Comparison of ENCODE assay signal across 8 cellular contexts in genomic region chr14:60648934-60649814, GRCh38. TPM values are rescaled to one million over a fixed set of nuclear protein-coding genes. Genes with fewer than 3 reads are reported as not detected.
DNase-seq lines count a peak whose midpoint lies in the region; ATAC-seq and TF ChIP-seq lines count a peak whose summit lies in the region.

Gene SIX1 (minus strand): TSS chr14:60649477. CDS start chr14:60649189, 288 bp downstream.

- TF ChIP-seq CTCF in NB4 (IDR thresholded peaks at IDR 0.05; ENCODE audit: low read depth, low read length): no peak
- TF ChIP-seq CTCF in lower lobe of right lung (IDR thresholded peaks at IDR 0.05): no peak
- TF ChIP-seq CTCF in subcutaneous adipose tissue (IDR thresholded peaks at IDR 0.05; ENCODE audit: low read depth): no peak

- H3K4me1 ChIP-seq in duodenal mucosa (ENCODE audit: control insufficient read depth in 1 of 2, insufficient read depth in 2 of 2, low read length in 2 of 2): peaks cover 30 to 44% of the 10 kb centered on the region in 2 donors
- H3K4me1 ChIP-seq in lower lobe of right lung: peaks cover 56% of the 10 kb centered on the region

- peak within 1 kb of the TSS; percentile 36 for H3K4me3 ChIP-seq in NB4 (ENCODE audit: low read depth, low read length)
- peak within 1 kb of the TSS; percentile 62 to 69 for H3K4me3 ChIP-seq in duodenal mucosa (ENCODE audit: low read depth in 1 of 2, low read length in 2 of 2)
- H3K4me3 ChIP-seq in lower lobe of right lung: peak within 1 kb of the TSS; percentile 54

- in situ Hi-C loops in SK-MEL-5 (cut with HindIII; ENCODE audit: low pct_unique_long_range_greater_than_20kb, low sequenced_read_pairs): no loop called here

- no peaks in the 10 kb centered on the region for H3K9me3 ChIP-seq in duodenal mucosa (ENCODE audit: control insufficient read depth in 1 of 2, low read length in 2 of 2)
- H3K9me3 ChIP-seq in lower lobe of right lung: no peaks in the 10 kb centered on the region

- H3K36me3 ChIP-seq in duodenal mucosa (ENCODE audit: control insufficient read depth in 1 of 2, insufficient read depth in 2 of 2, low read length in 2 of 2) (no peaks in the 10 kb centered on the region), lower lobe of right lung (no peaks in the 10 kb centered on the region)

- H3K27ac ChIP-seq in duodenal mucosa (ENCODE audit: low read depth, low read length): no peak within 1 kb of the TSS
- no peak within 1 kb of the TSS for H3K27ac ChIP-seq in lower lobe of right lung

- peaks cover 90 to 100% of the 10 kb centered on the region in 2 donors for H3K27me3 ChIP-seq in duodenal mucosa (ENCODE audit: control insufficient read depth in 1 of 2, insufficient read depth in 2 of 2, low read length in 2 of 2)
- peaks cover 99% of the 10 kb centered on the region for H3K27me3 ChIP-seq in lower lobe of right lung (ENCODE audit: low read depth)

- H3K9ac ChIP-seq in duodenal mucosa (ENCODE audit: low read depth in 1 of 2, low read length in 2 of 2): no peak within 1 kb of the TSS

- intact Hi-C loops in lower lobe of right lung (cut with DNase I): no loop called here

- DNase-seq in DMS 273 (lab: John Stamatoyannopoulos, UW; ENCODE audit: unreplicated experiment) (peak; percentile 96), NB4 (ENCODE audit: low read depth) (peak; percentile 85), SK-MEL-5 (ENCODE audit: low read depth, low spot score) (peak; percentile 81), lower lobe of right lung (peak; percentile 76), inferior parietal cortex (ENCODE audit: extremely low spot score) (no peak)

- peak; percentile 54 for ATAC-seq in GM21529 (IDR thresholded peaks at IDR 0.05; ENCODE audit: unreplicated experiment)
- ATAC-seq in lower lobe of right lung: peak; percentile 91 to 92

- TF ChIP-seq POLR2A in NB4 (IDR thresholded peaks at IDR 0.05; ENCODE audit: extremely low read depth, insufficient read length): no peak

RNA-seq across cellular contexts. Expression of gene SIX1, which starts in this region (rescaled TPM):
- 2.3 and 3.3 TPM in 2 replicates for total RNA-seq in SK-MEL-5 (2014; rRNA removed; shearing (Covaris generic))
- 3.9 and 5.2 TPM in 2 replicates for polyA plus RNA-seq in SK-MEL-5 (2015; cell fraction: cytosol; rRNA removed)
- polyA plus RNA-seq in SK-MEL-5 (2015; cell fraction: nucleus; rRNA removed): 1.2 and 3.3 TPM in 2 replicates
- 2.3 TPM for total RNA-seq in lower lobe of right lung
- total RNA-seq in subcutaneous adipose tissue: 10 to 100 TPM in 3 of 4 donors, 1 to 10 TPM in 1; 8.8 to 27.5 (median 16.0) TPM
